Comparison of ENCODE assay signal across 8 cellular contexts in genomic region chr15:91706366-91707032, GRCh38.
DNase-seq lines count a peak whose midpoint lies in the region; ATAC-seq, FAIRE-seq and TF ChIP-seq lines count a peak whose summit lies in the region.

No MANE protein-coding gene starts in this region.

- FAIRE-seq in A549 (lab: Jason Lieb, UNC) (no peak), pancreas (lab: Jason Lieb, UNC) (no peak)

- peak; percentile 75 to 92; a peak in 5 of 6 replicates for ATAC-seq in A549
- ATAC-seq in GM18907 (IDR thresholded peaks at IDR 0.05; ENCODE audit: unreplicated experiment), result peak; percentile 87
- ATAC-seq in pancreas, result peak in 3 of 4 donors; percentile 77 to 89 (median 87)

- no peak overlapping the region for H3K4me2 ChIP-seq in A549

- peaks cover 16% of the 10 kb centered on the region for H3K4me1 Mint-ChIP-seq in activated T-helper 2 cell treated with anti-CD3 and anti-CD28 coated beads, Interferon-gamma antibody, Interleukin-2, Interleukin-4, amounts not matched to agents 10 μg/mL and 5 μg/mL and 100 μg/mL, durations not matched to agents 14 hours and 24 hours and 36 hours (ENCODE audit: low read depth)

- no peak for TF ChIP-seq POLR2A in A549 (IDR thresholded peaks at IDR 0.05; ENCODE audit: low read length)
- no peak for TF ChIP-seq POLR2A in tibial nerve (IDR thresholded peaks at IDR 0.05)

- TF ChIP-seq EP300 in A549 (IDR thresholded peaks at IDR 0.05) (no peak), tibial nerve (IDR thresholded peaks at IDR 0.05) (peak in 1 of 2 donors; percentile 47)

- H3K4me3 ChIP-seq in A549 (no peak overlapping the region), pancreas (no peak overlapping the region), tibial nerve (peak overlapping the region in 1 of 4 donors; percentile 1)

- no peaks in the 10 kb centered on the region for H3K36me3 Mint-ChIP-seq in activated T-helper 2 cell treated with anti-CD3 and anti-CD28 coated beads, Interferon-gamma antibody, Interleukin-2, Interleukin-4, amounts not matched to agents 10 μg/mL and 5 μg/mL and 100 μg/mL, durations not matched to agents 14 hours and 24 hours and 36 hours (ENCODE audit: low read depth)

- TF ChIP-seq CTCF in A549 (IDR thresholded peaks at IDR 0.05) (peak; percentile 59), LNCAP (IDR thresholded peaks at IDR 0.05) (peak; percentile 81), pancreas (IDR thresholded peaks at IDR 0.05) (peak; percentile 55 to 78 (median 74)), tibial nerve (IDR thresholded peaks at IDR 0.05) (peak; percentile 67 to 92 (median 77))

- no peaks in the 10 kb centered on the region for H3K27me3 ChIP-seq in pancreas
- no peaks in the 10 kb centered on the region for H3K27me3 ChIP-seq in tibial nerve

- no peaks in the 10 kb centered on the region for H3K4me1 ChIP-seq in A549
- H3K4me1 ChIP-seq in pancreas, result no peaks in the 10 kb centered on the region
- H3K4me1 ChIP-seq in tibial nerve, result peaks cover 0 to 15% (median 0%) of the 10 kb centered on the region in 4 donors

- H3K9me3 Mint-ChIP-seq in activated T-helper 2 cell treated with anti-CD3 and anti-CD28 coated beads, Interferon-gamma antibody, Interleukin-2, Interleukin-4, amounts not matched to agents 10 μg/mL and 5 μg/mL and 100 μg/mL, durations not matched to agents 14 hours and 24 hours and 36 hours, result no peaks in the 10 kb centered on the region

- DNase-seq in A549 (ENCODE audit: low read depth in 1 of 2, low spot score in 1 of 2) (peak; percentile 63 to 79), RKO (ENCODE audit: low spot score) (peak; percentile 76), foreskin melanocyte (peak; percentile 60), pancreas (peak; percentile 34 to 69 (median 58)), tibial nerve (ENCODE audit: low spot score in 2 of 2) (peak; percentile 78 to 90)
- DNase-seq in activated T-helper 2 cell treated with anti-CD3 and anti-CD28 coated beads, Interferon-gamma antibody, Interleukin-2, Interleukin-4, amounts not matched to agents 10 μg/mL and 5 μg/mL and 100 μg/mL, durations not matched to agents 14 hours and 24 hours and 36 hours (ENCODE audit: low spot score), result peak; percentile 86

- intact Hi-C loops in activated T-helper 2 cell treated with anti-CD3 and anti-CD28 coated beads, Interferon-gamma antibody, Interleukin-2, Interleukin-4, amounts not matched to agents 10 μg/mL and 5 μg/mL and 100 μg/mL, durations not matched to agents 14 hours and 24 hours and 36 hours (cut with micrococcal nuclease), result loop anchor here (2.0 to 5.0 kb wide), 5 partner anchors 96 to 399 kb away; partner anchors contain the start of gene SLCO3A1
- intact Hi-C loops in pancreas (cut with DNase I), result loop anchor here in 1 of 3 donors (10.0 kb wide), 1 partner anchor 378 kb away; no protein-coding TSS in a partner anchor

- peak overlapping the region; percentile 50 for H3K27ac Mint-ChIP-seq in activated T-helper 2 cell treated with anti-CD3 and anti-CD28 coated beads, Interferon-gamma antibody, Interleukin-2, Interleukin-4, amounts not matched to agents 10 μg/mL and 5 μg/mL and 100 μg/mL, durations not matched to agents 14 hours and 24 hours and 36 hours

- whole genome bisulfite sequencing in A549 (ENCODE audit: missing lambda C conversion rate), result 21% methylated on average over 9 of the region's 9 CpGs
- 18 to 26% methylated on average over 9 of the region's 9 CpGs for WGBS in pancreas, 2 donors
- WGBS in tibial nerve, 2 donors, result 15 to 16% methylated on average over 9 of the region's 9 CpGs

- CTCF ChIA-PET in A549 (lab: Yijun Ruan, JAX), result interaction anchor here (0.6 to 4.8 kb wide), 67 partner anchors 10 to 884 kb away, joined by 3 to 54 read pairs (median 4); no protein-coding TSS in a partner anchor

- H3K27me3 Mint-ChIP-seq in activated T-helper 2 cell treated with anti-CD3 and anti-CD28 coated beads, Interferon-gamma antibody, Interleukin-2, Interleukin-4, amounts not matched to agents 10 μg/mL and 5 μg/mL and 100 μg/mL, durations not matched to agents 14 hours and 24 hours and 36 hours (ENCODE audit: low read depth), result peaks cover 23% of the 10 kb centered on the region

- TF ChIP-seq RAD21 in A549 (conservative IDR thresholded peaks at IDR 0.05 in 1 of 2, IDR thresholded peaks at IDR 0.05 in 1 of 2), result peak; percentile 56 to 74; a peak in 4 of 5 replicates

- H3K36me3 ChIP-seq in pancreas (no peaks in the 10 kb centered on the region), tibial nerve (no peaks in the 10 kb centered on the region)

- no peak overlapping the region for H3K4me3 Mint-ChIP-seq in activated T-helper 2 cell treated with anti-CD3 and anti-CD28 coated beads, Interferon-gamma antibody, Interleukin-2, Interleukin-4, amounts not matched to agents 10 μg/mL and 5 μg/mL and 100 μg/mL, durations not matched to agents 14 hours and 24 hours and 36 hours (ENCODE audit: low read depth)

- POLR2A ChIA-PET in A549 (lab: Yijun Ruan, JAX), result no interaction called here

- no peak overlapping the region for H3K27ac ChIP-seq in A549
- H3K27ac ChIP-seq in pancreas, result no peak overlapping the region
- H3K27ac ChIP-seq in tibial nerve, result peak overlapping the region in 2 of 4 donors; percentile 50 to 68

- H3K9me3 ChIP-seq in A549 (no peaks in the 10 kb centered on the region), pancreas (no peaks in the 10 kb centered on the region), tibial nerve (no peaks in the 10 kb centered on the region)

TF ChIP-seq in A549, 52 proteins besides CTCF, POLR2A, EP300 and RAD21:
- TF ChIP-seq SMC3 (IDR thresholded peaks at IDR 0.05) (peak; percentile 77), PBX3 (IDR thresholded peaks at IDR 0.05) (no peak)
